Comparison of ENCODE assay signal across 8 cellular contexts in genomic region chr19:34733826-34734600, GRCh38. TPM values are rescaled to one million over a fixed set of nuclear protein-coding genes. Genes with fewer than 3 reads are reported as not detected.
A peak's percentile ranks its signal among the peaks of the same experiment; 100 is the strongest.
DNase-seq lines count a peak whose midpoint lies in the region; ATAC-seq and TF ChIP-seq lines count a peak whose summit lies in the region.

Gene ZNF181, plus strand, starts transcription at chr19:34734243. Its CDS starts 795 bp downstream, at chr19:34735038.

- H3K4me1 Mint-ChIP-seq in activated CD8-positive, alpha-beta memory T cell treated with anti-CD3 and anti-CD28 coated beads, Interleukin-2, amount 10 ng/mL, durations not matched to agents 7 days and 5 days, result peaks cover 22% of the 10 kb centered on the region

- CTCF ChIA-PET in activated CD8-positive, alpha-beta memory T cell treated with anti-CD3 and anti-CD28 coated beads, Interleukin-2, amount 10 ng/mL, durations not matched to agents 7 days and 5 days (lab: Charles Lee), result interaction anchor here (1.0 kb wide), 1 partner anchor 239 kb away, joined by 3 read pairs; no protein-coding TSS in a partner anchor

- peak within 1 kb of the TSS; percentile 98 for H3K27ac ChIP-seq in mesodermal cell (ENCODE audit: low read depth, low read length, severe bottlenecking)

- H3K36me3 Mint-ChIP-seq in activated CD8-positive, alpha-beta memory T cell treated with anti-CD3 and anti-CD28 coated beads, Interleukin-2, amount 10 ng/mL, durations not matched to agents 7 days and 5 days, result peaks cover 26% of the 10 kb centered on the region

- no peaks in the 10 kb centered on the region for H3K27me3 ChIP-seq in endocrine pancreas (ENCODE audit: control insufficient read depth, insufficient read depth, low read length)

- H3K9me3 ChIP-seq in endocrine pancreas (ENCODE audit: control insufficient read depth, low read length) (peaks cover 5% of the 10 kb centered on the region), mesodermal cell (ENCODE audit: control insufficient read depth, low read length) (no peaks in the 10 kb centered on the region)

- peak within 1 kb of the TSS; percentile 85 for H3K4me3 ChIP-seq in endocrine pancreas (ENCODE audit: control insufficient read depth, insufficient read depth, low read length)
- H3K4me3 ChIP-seq in mesodermal cell (ENCODE audit: extremely low read depth, insufficient read depth, low read length, poor library complexity, severe bottlenecking), result peak within 1 kb of the TSS; percentile 64

- peak; percentile 90 for ATAC-seq in activated CD8-positive, alpha-beta memory T cell treated with anti-CD3 and anti-CD28 coated beads, Interleukin-2, amount 10 ng/mL, durations not matched to agents 7 days and 5 days

- DNase-seq in COLO668 (lab: John Stamatoyannopoulos, UW; ENCODE audit: unreplicated experiment) (peak; percentile 91), GM20000 (ENCODE audit: low spot score) (peak; percentile 85), HS-5 (ENCODE audit: low read depth) (peak; percentile 71), NOMO-1 (lab: John Stamatoyannopoulos, UW; ENCODE audit: unreplicated experiment in 2 of 2) (peak; percentile 89 to 91)
- DNase-seq in activated CD8-positive, alpha-beta memory T cell treated with anti-CD3 and anti-CD28 coated beads, Interleukin-2, amount 10 ng/mL, durations not matched to agents 7 days and 5 days, result peak; percentile 90
- DNase-seq in stimulated activated CD8-positive, alpha-beta memory T cell treated with anti-CD3 and anti-CD28 coated beads, Interleukin-15, amount 100 ng/mL, for 24 hours (ENCODE audit: low read depth), result peak; percentile 59

- no peaks in the 10 kb centered on the region for H3K27me3 Mint-ChIP-seq in activated CD8-positive, alpha-beta memory T cell treated with anti-CD3 and anti-CD28 coated beads, Interleukin-2, amount 10 ng/mL, durations not matched to agents 7 days and 5 days

- peak within 1 kb of the TSS; percentile 83 for H3K4me3 Mint-ChIP-seq in activated CD8-positive, alpha-beta memory T cell treated with anti-CD3 and anti-CD28 coated beads, Interleukin-2, amount 10 ng/mL, durations not matched to agents 7 days and 5 days

- no peak for TF ChIP-seq CTCF in GM20000 (IDR thresholded peaks at IDR 0.05; ENCODE audit: extremely low read depth, missing control alignments)

- peaks cover 7% of the 10 kb centered on the region for H3K36me3 ChIP-seq in endocrine pancreas (ENCODE audit: control insufficient read depth, insufficient read depth, low read length)
- H3K36me3 ChIP-seq in mesodermal cell (ENCODE audit: control insufficient read depth, insufficient read depth, low read length), result peaks cover 26% of the 10 kb centered on the region

- H3K9ac ChIP-seq in endocrine pancreas (ENCODE audit: control insufficient read depth, insufficient read depth, low read length), result peak within 1 kb of the TSS; percentile 94

- H3K9me3 Mint-ChIP-seq in activated CD8-positive, alpha-beta memory T cell treated with anti-CD3 and anti-CD28 coated beads, Interleukin-2, amount 10 ng/mL, durations not matched to agents 7 days and 5 days (ENCODE audit: low read depth), result peaks cover 17% of the 10 kb centered on the region

- peak within 1 kb of the TSS; percentile 84 for H3K27ac Mint-ChIP-seq in activated CD8-positive, alpha-beta memory T cell treated with anti-CD3 and anti-CD28 coated beads, Interleukin-2, amount 10 ng/mL, durations not matched to agents 7 days and 5 days

- WGBS in mesodermal cell (ENCODE audit: insufficient coverage in 2 of 2), 2 experiments, result 1% methylated on average over 49 to 69 of the region's 69 CpGs

- H3K4me1 ChIP-seq in endocrine pancreas (ENCODE audit: control insufficient read depth, insufficient read depth, low read length) (no peaks in the 10 kb centered on the region), mesodermal cell (ENCODE audit: control insufficient read depth, insufficient read depth, low read length, poor library complexity, severe bottlenecking) (peaks cover 3% of the 10 kb centered on the region)

RNA-seq across cellular contexts. Expression of gene ZNF181, which starts in this region (rescaled TPM):
- 1 to 10 TPM; 1.9 to 3.6 TPM for total RNA-seq in activated CD8-positive, alpha-beta memory T cell treated with anti-CD3 and anti-CD28 coated beads, Interleukin-2, amount 10 ng/mL, durations not matched to agents 7 days and 5 days
- 9.6 TPM for polyA plus RNA-seq in mesodermal cell (2013, experiment 1 of 2)
- polyA plus RNA-seq in mesodermal cell (2013, experiment 2 of 2), result 9.9 TPM

Comparison
In these comparisons a context has a peak if more than half of its experiments do, and no peak if none do; other contexts are left out.
1. Peak in every context shown above with its lines: DNase-seq, ATAC-seq, H3K4me3 ChIP-seq and H3K27ac ChIP-seq.